In genomic region chr10:95353123-95353522, GRCh38 we compare ENCODE assay signal across 22 cellular contexts.
"Had no signal": no experiment of that assay in that cellular context is flagged by ENCODE, and none has a peak within 500 bp of the region (broad histone marks: within the 10 kb centered on the region; RNA-seq: fewer than 3 reads in every experiment).

No MANE protein-coding gene starts in this region.

- ATAC-seq: effector memory CD8-positive, alpha-beta T cell; left colon; left ventricle myocardium superior; naive thymus-derived CD4-positive, alpha-beta T cell had no signal

- H3K9me3 Mint-ChIP-seq: dendritic cell treated with granulocyte-macrophage colony-stimulating factor and Interleukin-4, amounts not matched to agents 40 ng/mL and 50 ng/mL, for 4 days; effector memory CD8-positive, alpha-beta T cell; naive thymus-derived CD4-positive, alpha-beta T cell; nephron progenitor cell had no signal

- H3K27me3 Mint-ChIP-seq: dendritic cell treated with granulocyte-macrophage colony-stimulating factor and Interleukin-4, amounts not matched to agents 40 ng/mL and 50 ng/mL, for 4 days; effector memory CD8-positive, alpha-beta T cell had no signal

- H3K4me3 Mint-ChIP-seq: dendritic cell treated with granulocyte-macrophage colony-stimulating factor and Interleukin-4, amounts not matched to agents 40 ng/mL and 50 ng/mL, for 4 days; effector memory CD8-positive, alpha-beta T cell; naive thymus-derived CD4-positive, alpha-beta T cell; nephron progenitor cell had no signal

- H3K79me2 ChIP-seq: hepatocyte had no signal

- H2AFZ ChIP-seq: hepatocyte had no signal

- H3K4me2 ChIP-seq: hepatocyte had no signal

- H3K4me1 Mint-ChIP-seq: naive thymus-derived CD4-positive, alpha-beta T cell had no signal

- H3K27me3 ChIP-seq: esophagus squamous epithelium, hepatocyte, stomach, suprapubic skin, tibial artery, upper lobe of left lung, uterus had no signal

- H3K36me3 ChIP-seq: uterus had no signal

- H3K4me3 ChIP-seq: esophagus squamous epithelium, hepatocyte, lung, stomach, suprapubic skin, tibial artery, upper lobe of left lung, uterus had no signal

- FAIRE-seq: kidney, small intestine had no signal

- H3K9me3 ChIP-seq: esophagus squamous epithelium, stomach, suprapubic skin, tibial artery, upper lobe of left lung, uterus had no signal

- H3K27ac Mint-ChIP-seq: dendritic cell treated with granulocyte-macrophage colony-stimulating factor and Interleukin-4, amounts not matched to agents 40 ng/mL and 50 ng/mL, for 4 days; effector memory CD8-positive, alpha-beta T cell; naive thymus-derived CD4-positive, alpha-beta T cell; nephron progenitor cell had no signal

- DNase-seq: effector memory CD8-positive, alpha-beta T cell; esophagus squamous epithelium; foreskin fibroblast; head of caudate nucleus; kidney; left colon; left ventricle myocardium superior; mesenchymal stem cell; naive thymus-derived CD4-positive, alpha-beta T cell; nephron progenitor cell; small intestine; stimulated activated CD4-positive, alpha-beta T cell treated with anti-CD3 and anti-CD28 coated beads, Interleukin-12 subunit alpha, Interleukin-12 subunit beta, amount 100 ng/mL, for 4 hours; stimulated activated naive CD4-positive, alpha-beta T cell; stomach; tibial artery; upper lobe of left lung; uterus had no signal

- H3K27ac ChIP-seq: epithelial cell of prostate, hepatocyte, suprapubic skin had no signal
